ENCODE assay signal across 8 cellular contexts in genomic region chr3:194396897-194397756, GRCh38. TPM values are rescaled to one million over a fixed set of nuclear protein-coding genes. Genes with fewer than 3 reads are reported as not detected.
DNase-seq lines count a peak whose midpoint lies in the region; ATAC-seq and TF ChIP-seq lines count a peak whose summit lies in the region.

No MANE protein-coding gene starts in this region.

- ATAC-seq in thoracic aorta (ENCODE audit: insufficient number of reproducible peaks, low FRiP score, low read depth) (no peak), HG02981 (IDR thresholded peaks at IDR 0.05; ENCODE audit: unreplicated experiment) (no peak)

- intact Hi-C loops in uterus (cut with DNase I; ENCODE audit: low total_unique reads) = no loop called here

- no peak for TF ChIP-seq CTCF in thoracic aorta (IDR thresholded peaks at IDR 0.05)
- TF ChIP-seq CTCF in uterus (IDR thresholded peaks at IDR 0.05) = no peak

- H3K27me3 ChIP-seq in thoracic aorta (replicated peaks; ENCODE audit: insufficient read depth) (no peaks in the 10 kb centered on the region), uterus (no peaks in the 10 kb centered on the region)

- peak in 2 of 3 experiments; percentile 36 to 54 for DNase-seq in NCI-H1417 (lab: John Stamatoyannopoulos, UW)
- no peak for DNase-seq in NCI-H1417 treated with DMSO at 0.1 percent for 48 hours (lab: John Stamatoyannopoulos, UW)
- peak; percentile 10 for DNase-seq in activated T-helper 1 cell treated with Interleukin-2 at 50 U/mL for 16 hours (ENCODE audit: low read depth)
- peak; percentile 52 for DNase-seq in iPS-NIHi7 (ENCODE audit: extremely low spot score)
- no peak for DNase-seq in thoracic aorta (ENCODE audit: low spot score)
- DNase-seq in SHP77 (lab: John Stamatoyannopoulos, UW) = no peak
- no peak for DNase-seq in uterus

- H3K36me3 ChIP-seq in thoracic aorta (no peaks in the 10 kb centered on the region), uterus (no peaks in the 10 kb centered on the region)

- H3K27ac ChIP-seq in thoracic aorta (no peak overlapping the region), uterus (no peak overlapping the region)

- no peaks in the 10 kb centered on the region for H3K9me3 ChIP-seq in thoracic aorta
- H3K9me3 ChIP-seq in uterus = no peaks in the 10 kb centered on the region

- H3K4me3 ChIP-seq in thoracic aorta (peak overlapping the region; percentile 57), uterus (peak overlapping the region in 1 of 2 donors; percentile 21)

- H3K4me1 ChIP-seq in thoracic aorta (ENCODE audit: control insufficient read depth in 1 of 2, low read depth in 2 of 2) (peaks cover 8 to 13% of the 10 kb centered on the region in 2 donors), uterus (peaks cover 0 to 8% of the 10 kb centered on the region in 2 donors)

- no peak for TF ChIP-seq POLR2A in uterus (IDR thresholded peaks at IDR 0.05)

RNA-seq across cellular contexts. Expression of gene GP5, which starts 1.9 kb away (rescaled TPM):
- total RNA-seq in thoracic aorta (under 1 TPM in 1 of 2 donors, not detected in 1; 0.14 TPM), uterus (under 1 TPM in 2 of 4 donors, not detected in 2; 0.24 to 0.41 TPM)

RNA-seq across cellular contexts. Expression of gene LRRC15, which starts 27.6 kb away (rescaled TPM):
- total RNA-seq in thoracic aorta (under 1 TPM in 1 of 2 donors, not detected in 1; 0.27 TPM), uterus (under 1 TPM in 2 of 4 donors, not detected in 2; under 0.01 to 0.59 TPM)

RNA-seq across cellular contexts. Expression of gene CPN2, which starts 46.0 kb away (rescaled TPM):
- not detected for total RNA-seq in thoracic aorta
- total RNA-seq in uterus = under 1 TPM in 1 of 4 donors, not detected in 3; 0.15 TPM

Comparison
In these comparisons a context has a peak if more than half of its experiments do, and no peak if none do; other contexts are left out.
1. DNase-seq: peak in NCI-H1417 (2 of 3), activated T-helper 1 cell treated with Interleukin-2 at 50 U/mL for 16 hours (single experiment) and iPS-NIHi7 (single experiment); none in NCI-H1417 treated with DMSO at 0.1 percent for 48 hours (single experiment), thoracic aorta (single experiment), SHP77 (0 of 2) and uterus (0 of 2).